ENCODE assay signal across 2 cellular contexts in the genomic region with DNA sequence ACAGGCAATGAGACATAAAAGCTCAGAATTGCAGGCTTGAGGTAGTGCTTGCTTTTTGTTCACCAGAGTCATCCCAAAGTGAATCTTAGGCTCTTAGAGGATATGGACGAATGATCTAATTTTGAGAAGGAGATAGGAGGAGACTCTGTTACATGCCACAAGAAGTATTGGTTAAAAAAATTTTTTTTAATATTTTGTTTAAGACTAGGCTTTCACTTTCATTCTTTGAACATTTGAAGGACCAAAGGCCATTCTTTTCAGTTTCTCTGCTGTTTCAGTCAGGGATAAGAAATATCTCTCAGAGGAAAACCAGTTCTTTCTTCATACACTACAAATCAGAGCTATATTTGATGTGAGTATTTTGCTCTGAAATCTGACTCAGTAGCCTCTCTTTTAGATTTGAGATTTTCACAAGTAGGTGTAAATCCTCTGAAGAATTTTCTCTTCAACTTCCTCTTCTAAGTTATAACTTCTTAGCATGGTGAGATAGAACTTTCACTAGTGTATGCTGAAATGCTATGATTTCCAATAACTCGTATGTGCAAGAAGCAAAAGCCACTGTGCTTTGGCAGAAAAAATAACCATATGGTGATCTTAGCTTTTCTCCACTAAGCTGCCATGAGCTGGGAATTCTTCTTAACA.
TF ChIP-seq lines count a peak whose summit lies in the region.

No MANE protein-coding gene starts in this region.

TF ChIP-seq in GM12878, 131 proteins besides CTCF, POLR2A, EP300 and RAD21:
- TF ChIP-seq NRF1 (conservative IDR thresholded peaks at IDR 0.05; ENCODE audit: low read depth, low read length) (no peak), TCF3 (IDR thresholded peaks at IDR 0.05; ENCODE audit: borderline replicate concordance, insufficient read depth, low read depth, low read length) (no peak), NR2C2 (IDR thresholded peaks at IDR 0.05; ENCODE audit: borderline replicate concordance, control insufficient read depth, insufficient read length, low read depth) (no peak), IKZF2 (IDR thresholded peaks at IDR 0.05) (no peak), SUPT20H (IDR thresholded peaks at IDR 0.05; ENCODE audit: borderline replicate concordance, control insufficient read depth, low read depth, low read length) (no peak), ESRRA (IDR thresholded peaks at IDR 0.05; ENCODE audit: low read length) (no peak), BRCA1 (IDR thresholded peaks at IDR 0.05; ENCODE audit: low read depth, low read length) (no peak), BCL11A (IDR thresholded peaks at IDR 0.05; ENCODE audit: low read depth, low read length) (no peak), CREM (IDR thresholded peaks at IDR 0.05; ENCODE audit: low read depth) (no peak), MTA2 (IDR thresholded peaks at IDR 0.05; ENCODE audit: low read depth) (no peak), RB1 (IDR thresholded peaks at IDR 0.05; ENCODE audit: borderline replicate concordance) (no peak), GATAD2B (conservative IDR thresholded peaks at IDR 0.05; ENCODE audit: low read depth) (no peak), YY1 (IDR thresholded peaks at IDR 0.05; ENCODE audit: low read depth, low read length) (no peak)
- TF ChIP-seq, protein P1, sequence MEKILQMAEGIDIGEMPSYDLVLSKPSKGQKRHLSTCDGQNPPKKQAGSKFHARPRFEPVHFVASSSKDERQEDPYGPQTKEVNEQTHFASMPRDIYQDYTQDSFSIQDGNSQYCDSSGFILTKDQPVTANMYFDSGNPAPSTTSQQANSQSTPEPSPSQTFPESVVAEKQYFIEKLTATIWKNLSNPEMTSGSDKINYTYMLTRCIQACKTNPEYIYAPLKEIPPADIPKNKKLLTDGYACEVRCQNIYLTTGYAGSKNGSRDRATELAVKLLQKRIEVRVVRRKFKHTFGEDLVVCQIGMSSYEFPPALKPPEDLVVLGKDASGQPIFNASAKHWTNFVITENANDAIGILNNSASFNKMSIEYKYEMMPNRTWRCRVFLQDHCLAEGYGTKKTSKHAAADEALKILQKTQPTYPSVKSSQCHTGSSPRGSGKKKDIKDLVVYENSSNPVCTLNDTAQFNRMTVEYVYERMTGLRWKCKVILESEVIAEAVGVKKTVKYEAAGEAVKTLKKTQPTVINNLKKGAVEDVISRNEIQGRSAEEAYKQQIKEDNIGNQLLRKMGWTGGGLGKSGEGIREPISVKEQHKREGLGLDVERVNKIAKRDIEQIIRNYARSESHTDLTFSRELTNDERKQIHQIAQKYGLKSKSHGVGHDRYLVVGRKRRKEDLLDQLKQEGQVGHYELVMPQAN (conservative IDR thresholded peaks at IDR 0.05): no peak
- TF ChIP-seq, protein P2, sequence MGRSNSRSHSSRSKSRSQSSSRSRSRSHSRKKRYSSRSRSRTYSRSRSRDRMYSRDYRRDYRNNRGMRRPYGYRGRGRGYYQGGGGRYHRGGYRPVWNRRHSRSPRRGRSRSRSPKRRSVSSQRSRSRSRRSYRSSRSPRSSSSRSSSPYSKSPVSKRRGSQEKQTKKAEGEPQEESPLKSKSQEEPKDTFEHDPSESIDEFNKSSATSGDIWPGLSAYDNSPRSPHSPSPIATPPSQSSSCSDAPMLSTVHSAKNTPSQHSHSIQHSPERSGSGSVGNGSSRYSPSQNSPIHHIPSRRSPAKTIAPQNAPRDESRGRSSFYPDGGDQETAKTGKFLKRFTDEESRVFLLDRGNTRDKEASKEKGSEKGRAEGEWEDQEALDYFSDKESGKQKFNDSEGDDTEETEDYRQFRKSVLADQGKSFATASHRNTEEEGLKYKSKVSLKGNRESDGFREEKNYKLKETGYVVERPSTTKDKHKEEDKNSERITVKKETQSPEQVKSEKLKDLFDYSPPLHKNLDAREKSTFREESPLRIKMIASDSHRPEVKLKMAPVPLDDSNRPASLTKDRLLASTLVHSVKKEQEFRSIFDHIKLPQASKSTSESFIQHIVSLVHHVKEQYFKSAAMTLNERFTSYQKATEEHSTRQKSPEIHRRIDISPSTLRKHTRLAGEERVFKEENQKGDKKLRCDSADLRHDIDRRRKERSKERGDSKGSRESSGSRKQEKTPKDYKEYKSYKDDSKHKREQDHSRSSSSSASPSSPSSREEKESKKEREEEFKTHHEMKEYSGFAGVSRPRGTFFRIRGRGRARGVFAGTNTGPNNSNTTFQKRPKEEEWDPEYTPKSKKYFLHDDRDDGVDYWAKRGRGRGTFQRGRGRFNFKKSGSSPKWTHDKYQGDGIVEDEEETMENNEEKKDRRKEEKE (IDR thresholded peaks at IDR 0.05): no peak
- TF ChIP-seq, protein P3, sequence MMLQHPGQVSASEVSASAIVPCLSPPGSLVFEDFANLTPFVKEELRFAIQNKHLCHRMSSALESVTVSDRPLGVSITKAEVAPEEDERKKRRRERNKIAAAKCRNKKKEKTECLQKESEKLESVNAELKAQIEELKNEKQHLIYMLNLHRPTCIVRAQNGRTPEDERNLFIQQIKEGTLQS (IDR thresholded peaks at IDR 0.05; ENCODE audit: borderline replicate concordance, extremely low read depth, low read depth, low read length): no peak
TF ChIP-seq in GM12878: peak in this region for 0.

TF ChIP-seq in neural cell, 6 proteins besides CTCF, POLR2A, EP300 and RAD21:
- no peak for TF ChIP-seq TAF1 (IDR thresholded peaks at IDR 0.05; ENCODE audit: low read depth)
- no peak for TF ChIP-seq EZH2 (IDR thresholded peaks at IDR 0.05; ENCODE audit: borderline replicate concordance, insufficient read depth, low read length, poor library complexity, severe bottlenecking)
- TF ChIP-seq, protein P4, sequence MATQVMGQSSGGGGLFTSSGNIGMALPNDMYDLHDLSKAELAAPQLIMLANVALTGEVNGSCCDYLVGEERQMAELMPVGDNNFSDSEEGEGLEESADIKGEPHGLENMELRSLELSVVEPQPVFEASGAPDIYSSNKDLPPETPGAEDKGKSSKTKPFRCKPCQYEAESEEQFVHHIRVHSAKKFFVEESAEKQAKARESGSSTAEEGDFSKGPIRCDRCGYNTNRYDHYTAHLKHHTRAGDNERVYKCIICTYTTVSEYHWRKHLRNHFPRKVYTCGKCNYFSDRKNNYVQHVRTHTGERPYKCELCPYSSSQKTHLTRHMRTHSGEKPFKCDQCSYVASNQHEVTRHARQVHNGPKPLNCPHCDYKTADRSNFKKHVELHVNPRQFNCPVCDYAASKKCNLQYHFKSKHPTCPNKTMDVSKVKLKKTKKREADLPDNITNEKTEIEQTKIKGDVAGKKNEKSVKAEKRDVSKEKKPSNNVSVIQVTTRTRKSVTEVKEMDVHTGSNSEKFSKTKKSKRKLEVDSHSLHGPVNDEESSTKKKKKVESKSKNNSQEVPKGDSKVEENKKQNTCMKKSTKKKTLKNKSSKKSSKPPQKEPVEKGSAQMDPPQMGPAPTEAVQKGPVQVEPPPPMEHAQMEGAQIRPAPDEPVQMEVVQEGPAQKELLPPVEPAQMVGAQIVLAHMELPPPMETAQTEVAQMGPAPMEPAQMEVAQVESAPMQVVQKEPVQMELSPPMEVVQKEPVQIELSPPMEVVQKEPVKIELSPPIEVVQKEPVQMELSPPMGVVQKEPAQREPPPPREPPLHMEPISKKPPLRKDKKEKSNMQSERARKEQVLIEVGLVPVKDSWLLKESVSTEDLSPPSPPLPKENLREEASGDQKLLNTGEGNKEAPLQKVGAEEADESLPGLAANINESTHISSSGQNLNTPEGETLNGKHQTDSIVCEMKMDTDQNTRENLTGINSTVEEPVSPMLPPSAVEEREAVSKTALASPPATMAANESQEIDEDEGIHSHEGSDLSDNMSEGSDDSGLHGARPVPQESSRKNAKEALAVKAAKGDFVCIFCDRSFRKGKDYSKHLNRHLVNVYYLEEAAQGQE (IDR thresholded peaks at IDR 0.05; ENCODE audit: borderline replicate concordance): no peak
- TF ChIP-seq SMC3 (conservative IDR thresholded peaks at IDR 0.05; ENCODE audit: poor library complexity): no peak
- TF ChIP-seq MXI1 (conservative IDR thresholded peaks at IDR 0.05; ENCODE audit: poor library complexity, severe bottlenecking): no peak
- no peak for TF ChIP-seq POLR2AphosphoS5 (IDR thresholded peaks at IDR 0.05)
